ENCODE assay signal across 1 cellular context in genomic region chr2:232634319-232635150, GRCh38.
A peak's percentile ranks its signal among the peaks of the same experiment; 100 is the strongest.
TF ChIP-seq lines count a peak whose summit lies in the region.

No MANE protein-coding gene starts in this region.

TF ChIP-seq in HepG2, 621 proteins besides CTCF, POLR2A, EP300 and RAD21 (continued from another document):
- 0 out of 2 replicates have a peak, but pooled peaks have one; percentile 26 for TF ChIP-seq MXD3 (CRISPR knock-in tag; IDR thresholded peaks at IDR 0.05)
- TF ChIP-seq GATAD2A (CRISPR knock-in tag; IDR thresholded peaks at IDR 0.05): 0 out of 2 replicates have a peak, but pooled peaks have one; percentile 16
- TF ChIP-seq, protein P1, sequence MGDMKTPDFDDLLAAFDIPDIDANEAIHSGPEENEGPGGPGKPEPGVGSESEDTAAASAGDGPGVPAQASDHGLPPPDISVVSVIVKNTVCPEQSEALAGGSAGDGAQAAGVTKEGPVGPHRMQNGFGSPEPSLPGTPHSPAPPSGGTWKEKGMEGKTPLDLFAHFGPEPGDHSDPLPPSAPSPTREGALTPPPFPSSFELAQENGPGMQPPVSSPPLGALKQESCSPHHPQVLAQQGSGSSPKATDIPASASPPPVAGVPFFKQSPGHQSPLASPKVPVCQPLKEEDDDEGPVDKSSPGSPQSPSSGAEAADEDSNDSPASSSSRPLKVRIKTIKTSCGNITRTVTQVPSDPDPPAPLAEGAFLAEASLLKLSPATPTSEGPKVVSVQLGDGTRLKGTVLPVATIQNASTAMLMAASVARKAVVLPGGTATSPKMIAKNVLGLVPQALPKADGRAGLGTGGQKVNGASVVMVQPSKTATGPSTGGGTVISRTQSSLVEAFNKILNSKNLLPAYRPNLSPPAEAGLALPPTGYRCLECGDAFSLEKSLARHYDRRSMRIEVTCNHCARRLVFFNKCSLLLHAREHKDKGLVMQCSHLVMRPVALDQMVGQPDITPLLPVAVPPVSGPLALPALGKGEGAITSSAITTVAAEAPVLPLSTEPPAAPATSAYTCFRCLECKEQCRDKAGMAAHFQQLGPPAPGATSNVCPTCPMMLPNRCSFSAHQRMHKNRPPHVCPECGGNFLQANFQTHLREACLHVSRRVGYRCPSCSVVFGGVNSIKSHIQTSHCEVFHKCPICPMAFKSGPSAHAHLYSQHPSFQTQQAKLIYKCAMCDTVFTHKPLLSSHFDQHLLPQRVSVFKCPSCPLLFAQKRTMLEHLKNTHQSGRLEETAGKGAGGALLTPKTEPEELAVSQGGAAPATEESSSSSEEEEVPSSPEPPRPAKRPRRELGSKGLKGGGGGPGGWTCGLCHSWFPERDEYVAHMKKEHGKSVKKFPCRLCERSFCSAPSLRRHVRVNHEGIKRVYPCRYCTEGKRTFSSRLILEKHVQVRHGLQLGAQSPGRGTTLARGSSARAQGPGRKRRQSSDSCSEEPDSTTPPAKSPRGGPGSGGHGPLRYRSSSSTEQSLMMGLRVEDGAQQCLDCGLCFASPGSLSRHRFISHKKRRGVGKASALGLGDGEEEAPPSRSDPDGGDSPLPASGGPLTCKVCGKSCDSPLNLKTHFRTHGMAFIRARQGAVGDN (CRISPR knock-in tag; IDR thresholded peaks at IDR 0.05): peak; percentile 38
- TF ChIP-seq, protein P2, sequence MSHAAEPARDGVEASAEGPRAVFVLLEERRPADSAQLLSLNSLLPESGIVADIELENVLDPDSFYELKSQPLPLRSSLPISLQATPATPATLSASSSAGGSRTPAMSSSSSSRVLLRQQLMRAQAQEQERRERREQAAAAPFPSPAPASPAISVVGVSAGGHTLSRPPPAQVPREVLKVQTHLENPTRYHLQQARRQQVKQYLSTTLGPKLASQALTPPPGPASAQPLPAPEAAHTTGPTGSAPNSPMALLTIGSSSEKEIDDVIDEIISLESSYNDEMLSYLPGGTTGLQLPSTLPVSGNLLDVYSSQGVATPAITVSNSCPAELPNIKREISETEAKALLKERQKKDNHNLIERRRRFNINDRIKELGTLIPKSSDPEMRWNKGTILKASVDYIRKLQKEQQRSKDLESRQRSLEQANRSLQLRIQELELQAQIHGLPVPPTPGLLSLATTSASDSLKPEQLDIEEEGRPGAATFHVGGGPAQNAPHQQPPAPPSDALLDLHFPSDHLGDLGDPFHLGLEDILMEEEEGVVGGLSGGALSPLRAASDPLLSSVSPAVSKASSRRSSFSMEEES (CRISPR knock-in tag; IDR thresholded peaks at IDR 0.05): no peak
- 0 out of 2 replicates have a peak, but pooled peaks have one; percentile 18 for TF ChIP-seq PITX1 (CRISPR knock-in tag; IDR thresholded peaks at IDR 0.05)
- TF ChIP-seq, protein P3, sequence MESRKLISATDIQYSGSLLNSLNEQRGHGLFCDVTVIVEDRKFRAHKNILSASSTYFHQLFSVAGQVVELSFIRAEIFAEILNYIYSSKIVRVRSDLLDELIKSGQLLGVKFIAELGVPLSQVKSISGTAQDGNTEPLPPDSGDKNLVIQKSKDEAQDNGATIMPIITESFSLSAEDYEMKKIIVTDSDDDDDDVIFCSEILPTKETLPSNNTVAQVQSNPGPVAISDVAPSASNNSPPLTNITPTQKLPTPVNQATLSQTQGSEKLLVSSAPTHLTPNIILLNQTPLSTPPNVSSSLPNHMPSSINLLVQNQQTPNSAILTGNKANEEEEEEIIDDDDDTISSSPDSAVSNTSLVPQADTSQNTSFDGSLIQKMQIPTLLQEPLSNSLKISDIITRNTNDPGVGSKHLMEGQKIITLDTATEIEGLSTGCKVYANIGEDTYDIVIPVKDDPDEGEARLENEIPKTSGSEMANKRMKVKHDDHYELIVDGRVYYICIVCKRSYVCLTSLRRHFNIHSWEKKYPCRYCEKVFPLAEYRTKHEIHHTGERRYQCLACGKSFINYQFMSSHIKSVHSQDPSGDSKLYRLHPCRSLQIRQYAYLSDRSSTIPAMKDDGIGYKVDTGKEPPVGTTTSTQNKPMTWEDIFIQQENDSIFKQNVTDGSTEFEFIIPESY (CRISPR knock-in tag; IDR thresholded peaks at IDR 0.05): peak; percentile 47
- TF ChIP-seq, protein P4, sequence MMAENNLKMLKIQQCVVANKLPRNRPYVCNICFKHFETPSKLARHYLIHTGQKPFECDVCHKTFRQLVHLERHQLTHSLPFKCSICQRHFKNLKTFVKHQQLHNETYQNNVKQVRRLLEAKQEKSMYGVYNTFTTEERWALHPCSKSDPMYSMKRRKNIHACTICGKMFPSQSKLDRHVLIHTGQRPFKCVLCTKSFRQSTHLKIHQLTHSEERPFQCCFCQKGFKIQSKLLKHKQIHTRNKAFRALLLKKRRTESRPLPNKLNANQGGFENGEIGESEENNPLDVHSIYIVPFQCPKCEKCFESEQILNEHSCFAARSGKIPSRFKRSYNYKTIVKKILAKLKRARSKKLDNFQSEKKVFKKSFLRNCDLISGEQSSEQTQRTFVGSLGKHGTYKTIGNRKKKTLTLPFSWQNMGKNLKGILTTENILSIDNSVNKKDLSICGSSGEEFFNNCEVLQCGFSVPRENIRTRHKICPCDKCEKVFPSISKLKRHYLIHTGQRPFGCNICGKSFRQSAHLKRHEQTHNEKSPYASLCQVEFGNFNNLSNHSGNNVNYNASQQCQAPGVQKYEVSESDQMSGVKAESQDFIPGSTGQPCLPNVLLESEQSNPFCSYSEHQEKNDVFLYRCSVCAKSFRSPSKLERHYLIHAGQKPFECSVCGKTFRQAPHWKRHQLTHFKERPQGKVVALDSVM (CRISPR knock-in tag; IDR thresholded peaks at IDR 0.05): peak; percentile 81
TF ChIP-seq in HepG2: peak in this region for 12.
